Comparison of ENCODE assay signal across 14 cellular contexts in genomic region chr18:58495634-58496033, GRCh38.
A peak's percentile ranks its signal among the peaks of the same experiment; 100 is the strongest.
DNase-seq lines count a peak whose midpoint lies in the region; ATAC-seq, FAIRE-seq and TF ChIP-seq lines count a peak whose summit lies in the region.
"Had no signal": no experiment of that assay in that cellular context is flagged by ENCODE, and none has a peak within 500 bp of the region (broad histone marks: within the 10 kb centered on the region; RNA-seq: fewer than 3 reads in every experiment).

No MANE protein-coding gene starts in this region.

- TF ChIP-seq POLR2A in GM12892 (IDR thresholded peaks at IDR 0.05; ENCODE audit: low read depth, low read length) (no peak), right lobe of liver (IDR thresholded peaks at IDR 0.05) (no peak), GM12891 (IDR thresholded peaks at IDR 0.05; ENCODE audit: low read depth, low read length) (no peak)

- peaks cover 0 to 15% (median 0%) of the 10 kb centered on the region in 4 donors for H3K4me1 ChIP-seq in right lobe of liver

- no peaks in the 10 kb centered on the region for H3K9me3 ChIP-seq in right lobe of liver

- intact Hi-C loops in right lobe of liver (cut with DNase I) = loop anchor here in 1 of 2 donors (10.0 kb wide), 1 partner anchor 269 kb away; no protein-coding TSS in a partner anchor

- FAIRE-seq in GM12892 (lab: Jason Lieb, UNC) = peak; percentile 71
- no peak for FAIRE-seq in GM12891 (lab: Jason Lieb, UNC)
- FAIRE-seq: colon, frontal cortex, TTC549 had no signal

- H3K27ac ChIP-seq in right lobe of liver = no peak overlapping the region

- no peaks in the 10 kb centered on the region for H3K27me3 ChIP-seq in right lobe of liver

- 82% methylated on average over 4 of the region's 6 CpGs for WGBS in right lobe of liver (ENCODE audit: insufficient coverage, low coverage, low lambda C conversion rate, missing lambda C conversion rate)

- H3K4me3 ChIP-seq in right lobe of liver = no peak overlapping the region

- H3K36me3 ChIP-seq in right lobe of liver = no peaks in the 10 kb centered on the region

- peak; percentile 17 for DNase-seq in GM12892 (ENCODE audit: insufficient read length)
- no peak for DNase-seq in right lobe of liver
- DNase-seq in activated naive CD4-positive, alpha-beta T cell (lab: John Stamatoyannopoulos, UW) = no peak
- DNase-seq in D341Med (ENCODE audit: low spot score) = no peak
- DNase-seq in GM12891 (ENCODE audit: insufficient read length, low spot score) = no peak
- DNase-seq: NCI-H187 treated with DMSO at 0.1 percent for 48 hours, posterior cingulate gyrus had no signal

- TF ChIP-seq CTCF in right lobe of liver (IDR thresholded peaks at IDR 0.05) = no peak

- ATAC-seq in GM19395 (IDR thresholded peaks at IDR 0.05; ENCODE audit: unreplicated experiment) (peak; percentile 95), HG02840 (IDR thresholded peaks at IDR 0.05; ENCODE audit: low FRiP score, unreplicated experiment) (peak; percentile 90), HG03521 (IDR thresholded peaks at IDR 0.05; ENCODE audit: unreplicated experiment) (peak; percentile 82), right lobe of liver (no peak)
- ATAC-seq: left lobe of liver had no signal

TF ChIP-seq in GM12891, 5 proteins besides CTCF, POLR2A, EP300 and RAD21:
- TF ChIP-seq TAF1 (IDR thresholded peaks at IDR 0.05; ENCODE audit: low read depth, low read length) (no peak), POU2F2 (IDR thresholded peaks at IDR 0.05; ENCODE audit: low read depth, low read length) (no peak), POLR2AphosphoS5 (IDR thresholded peaks at IDR 0.05; ENCODE audit: low read depth, low read length) (no peak), SPI1 (IDR thresholded peaks at IDR 0.05; ENCODE audit: low read depth, low read length) (no peak), PAX5 (IDR thresholded peaks at IDR 0.05; ENCODE audit: insufficient read depth, low read length, severe bottlenecking) (no peak)

Comparison
In these comparisons a context has a peak if more than half of its experiments do, and no peak if none do; other contexts are left out.
1. ATAC-seq: peak in GM19395 (single experiment), HG02840 (single experiment) and HG03521 (single experiment); none in right lobe of liver (0 of 4).